ENCODE assay signal across 1 cellular context in the genomic region with DNA sequence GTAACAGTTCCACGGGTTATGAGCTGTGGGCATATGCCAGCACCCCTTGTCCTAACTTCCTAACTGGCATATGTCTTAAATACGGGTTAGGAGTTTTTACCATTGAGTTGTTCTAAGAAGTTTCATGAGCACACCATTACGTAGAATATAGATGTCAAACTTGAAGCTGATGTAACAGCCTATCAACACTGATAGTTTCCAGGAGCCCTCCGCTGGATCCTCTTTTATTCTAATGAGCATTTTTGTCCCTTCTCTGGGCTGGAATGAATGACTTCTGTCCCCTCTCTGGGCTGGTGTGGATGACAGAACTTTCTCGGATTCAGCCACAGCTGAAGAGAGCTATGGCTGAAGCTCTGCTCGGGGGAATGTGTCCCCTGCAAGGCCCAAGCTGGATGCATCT.
TF ChIP-seq lines count a peak whose summit lies in the region.

No MANE protein-coding gene starts in this region.

TF ChIP-seq in H1, 55 proteins besides CTCF, POLR2A, EP300 and RAD21:
- TF ChIP-seq SIRT6 (IDR thresholded peaks at IDR 0.05; ENCODE audit: low read length) = no peak
- no peak for TF ChIP-seq CTBP2 (IDR thresholded peaks at IDR 0.05; ENCODE audit: borderline replicate concordance, insufficient read depth, insufficient read length, low read length)
- TF ChIP-seq NANOG (IDR thresholded peaks at IDR 0.05; ENCODE audit: insufficient read depth, low read depth, low read length, poor library complexity, severe bottlenecking) = no peak
- TF ChIP-seq GABPA (IDR thresholded peaks at IDR 0.05; ENCODE audit: borderline replicate concordance, insufficient read depth, low read length) = no peak
- no peak for TF ChIP-seq SRF (IDR thresholded peaks at IDR 0.05; ENCODE audit: low read depth, low read length)
